13 cellular contexts compared by ENCODE assay signal in genomic region chr1:3677411-3677944, GRCh38. TPM values are rescaled to one million over a fixed set of nuclear protein-coding genes. Genes with fewer than 3 reads are reported as not detected.
A peak's percentile ranks its signal among the peaks of the same experiment; 100 is the strongest.
DNase-seq lines count a peak whose midpoint lies in the region; ATAC-seq and TF ChIP-seq lines count a peak whose summit lies in the region.
"Had no signal": no experiment of that assay in that cellular context is flagged by ENCODE, and none has a peak within 500 bp of the region (broad histone marks: within the 10 kb centered on the region; RNA-seq: fewer than 3 reads in every experiment).

No MANE protein-coding gene starts in this region.

- peak overlapping the region; percentile 43 to 76 for H3K4me3 Mint-ChIP-seq in CD14-positive monocyte
- no peak overlapping the region; the same call in 2 of the 3 replicates for H3K4me3 Mint-ChIP-seq in GM23338
- H3K4me3 Mint-ChIP-seq: T-helper 1 cell treated with Interleukin-12 subunit alpha and Interleukin-12 subunit beta and Interleukin-4 antibody, amounts not matched to agents 30 μg/mL and 1 μg/mL, for 36 hours had no signal

- peaks cover 11% of the 10 kb centered on the region for H3K4me1 ChIP-seq in GM23338 (ENCODE audit: insufficient read depth)

- peak; percentile 28 for ATAC-seq in GM19395 (IDR thresholded peaks at IDR 0.05; ENCODE audit: unreplicated experiment)
- peak; percentile 1 for ATAC-seq in HG03103 (IDR thresholded peaks at IDR 0.05; ENCODE audit: low read depth, unreplicated experiment)
- no peak for ATAC-seq in GM23338

- peaks cover 0 to 3% of the 10 kb centered on the region in 2 donors for H3K36me3 Mint-ChIP-seq in CD14-positive monocyte
- no peaks in the 10 kb centered on the region; the same call in 2 of the 3 replicates for H3K36me3 Mint-ChIP-seq in GM23338 (ENCODE audit: low read depth)
- H3K36me3 Mint-ChIP-seq: CD4-positive, CD25-positive, alpha-beta regulatory T cell had no signal

- H3K9me2 ChIP-seq in GM23338 (ENCODE audit: insufficient read depth), result no peaks in the 10 kb centered on the region

- no peaks in the 10 kb centered on the region for H3K36me3 ChIP-seq in GM23338 (ENCODE audit: insufficient read depth)

- H3K4me1 Mint-ChIP-seq in CD14-positive monocyte (peaks cover 63% of the 10 kb centered on the region), GM23338 (peaks cover 21% of the 10 kb centered on the region)

- no peak overlapping the region for H3K4me2 ChIP-seq in GM23338

- peaks cover 0 to 3% (median 0%) of the 10 kb centered on the region in 7 donors for H3K9me3 Mint-ChIP-seq in CD14-positive monocyte
- H3K9me3 Mint-ChIP-seq in GM23338, result no peaks in the 10 kb centered on the region; the same call in 2 of the 3 replicates
- H3K9me3 Mint-ChIP-seq: CD4-positive, CD25-positive, alpha-beta regulatory T cell; T-helper 1 cell treated with Interleukin-12 subunit alpha and Interleukin-12 subunit beta and Interleukin-4 antibody, amounts not matched to agents 30 μg/mL and 1 μg/mL, for 36 hours had no signal

- no peaks in the 10 kb centered on the region for H3F3A ChIP-seq in GM23338 (replicated peaks; ENCODE audit: low read depth)

- no peaks in the 10 kb centered on the region for H3K27me3 ChIP-seq in GM23338 (ENCODE audit: insufficient read depth)

- no peaks in the 10 kb centered on the region for H4K20me1 ChIP-seq in GM23338 (replicated peaks; ENCODE audit: insufficient read depth)

- TF ChIP-seq CTCF in CD14-positive monocyte (IDR thresholded peaks at IDR 0.05), result no peak
- TF ChIP-seq CTCF in GM23338 (conservative IDR thresholded peaks at IDR 0.05; ENCODE audit: low read depth in 2 of 2), result no peak
- no peak for TF ChIP-seq CTCF in GM10266 (IDR thresholded peaks at IDR 0.05; ENCODE audit: control insufficient read depth, insufficient read depth, low read depth, missing control alignments)

- intact Hi-C loops in CD14-positive monocyte (cut with micrococcal nuclease), result no loop called here

- no peak overlapping the region for H3K27ac ChIP-seq in GM23338 (ENCODE audit: low read depth)
- H3K27ac ChIP-seq: GM23248 had no signal

- peak overlapping the region; percentile 83 to 93 (median 90) for H3K27ac Mint-ChIP-seq in CD14-positive monocyte
- no peak overlapping the region for H3K27ac Mint-ChIP-seq in GM23338
- H3K27ac Mint-ChIP-seq: T-helper 1 cell treated with Interleukin-12 subunit alpha and Interleukin-12 subunit beta and Interleukin-4 antibody, amounts not matched to agents 30 μg/mL and 1 μg/mL, for 36 hours had no signal

- H3K79me2 ChIP-seq in GM23338 (replicated peaks; ENCODE audit: insufficient read depth), result no peaks in the 10 kb centered on the region

- no peak for DNase-seq in CD14-positive monocyte (ENCODE audit: low spot score)
- peak; percentile 38 for DNase-seq in SKM-1 (lab: John Stamatoyannopoulos, UW; ENCODE audit: unreplicated experiment)
- no peak for DNase-seq in GM23338 (ENCODE audit: low spot score)
- DNase-seq in GM10266 (ENCODE audit: extremely low spot score), result no peak
- DNase-seq in NCI-H446 treated with DMSO at 0.1 percent for 48 hours (lab: John Stamatoyannopoulos, UW), result no peak
- DNase-seq in RKO (ENCODE audit: low spot score), result no peak
- DNase-seq: activated naive CD4-positive, alpha-beta T cell treated with Interleukin-2 at 50 U/mL for 16 hours; GM23248; NCI-H1105 had no signal

- H2AFZ ChIP-seq in GM23338, result no peak overlapping the region
- H2AFZ ChIP-seq: GM23248 had no signal

- H3K4me3 ChIP-seq in GM23338, result no peak overlapping the region
- H3K4me3 ChIP-seq: GM23248 had no signal

- H3K27me3 Mint-ChIP-seq in CD14-positive monocyte (ENCODE audit: low read depth in 3 of 3), result peaks cover 0 to 11% (median 6%) of the 10 kb centered on the region in 3 donors
- H3K27me3 Mint-ChIP-seq in GM23338 (ENCODE audit: insufficient read depth, low read depth, poor library complexity), result peaks cover 30% of the 10 kb centered on the region

TF ChIP-seq in GM23338, 12 proteins besides CTCF, POLR2A, EP300 and RAD21 (continues in another document):
- no peak for TF ChIP-seq POLR2AphosphoS5 (IDR thresholded peaks at IDR 0.05; ENCODE audit: low read depth)
- no peak for TF ChIP-seq REST (IDR thresholded peaks at IDR 0.05; ENCODE audit: unreplicated experiment)
- no peak for TF ChIP-seq ZNF114 (CRISPR knock-in tag; IDR thresholded peaks at IDR 0.05)

RNA-seq across cellular contexts. Expression of gene TP73, which starts 25.2 kb away (rescaled TPM):
- polyA plus RNA-seq in CD14-positive monocyte (under 1 TPM in 1 of 2 donors, not detected in 1; 0.42 TPM), GM23338 (2016; fragmentation: Nextera tagmentation; extraction: Ambion mirVana) (1.4 and 1.8 TPM in 2 replicates)
- total RNA-seq in GM23338 (2014; rRNA removed; shearing (Covaris generic)), result 1.8 and 3.4 TPM in 2 replicates
- total RNA-seq: CD4-positive, CD25-positive, alpha-beta regulatory T cell; GM23248 had no signal
- polyA plus RNA-seq: GM23248 had no signal

RNA-seq across cellular contexts. Expression of gene WRAP73, which starts 27.6 kb away (rescaled TPM):
- polyA plus RNA-seq in CD14-positive monocyte (10 to 100 TPM; 26.1 to 33.2 TPM), GM23338 (2016; fragmentation: Nextera tagmentation; extraction: Ambion mirVana) (22.6 and 24.4 TPM in 2 replicates)
- total RNA-seq in GM23338 (2014; rRNA removed; shearing (Covaris generic)), result 40.8 and 43.3 TPM in 2 replicates

RNA-seq across cellular contexts. Expression of gene TPRG1L, which starts 52.7 kb away (rescaled TPM):
- polyA plus RNA-seq in CD14-positive monocyte (10 to 100 TPM; 18.5 to 19.7 TPM), GM23338 (2016; fragmentation: Nextera tagmentation; extraction: Ambion mirVana) (6.2 and 6.6 TPM in 2 replicates)
- 20.3 and 24.4 TPM in 2 replicates for total RNA-seq in GM23338 (2014; rRNA removed; shearing (Covaris generic))
